8 cellular contexts compared by ENCODE assay signal in genomic region chr19:44748426-44749254, GRCh38. TPM values are rescaled to one million over a fixed set of nuclear protein-coding genes. Genes with fewer than 3 reads are reported as not detected.
DNase-seq lines count a peak whose midpoint lies in the region; ATAC-seq lines count a peak whose summit lies in the region.

TSS of gene BCL3 (plus strand) at chr19:44748708. CDS start at chr19:44748791, 83 bp downstream.

- peak; percentile 22 for ATAC-seq in GM21390 (IDR thresholded peaks at IDR 0.05; ENCODE audit: unreplicated experiment)
- peak; percentile 65 for ATAC-seq in naive thymus-derived CD4-positive, alpha-beta T cell

- H3K27ac Mint-ChIP-seq in naive thymus-derived CD4-positive, alpha-beta T cell = peak within 1 kb of the TSS; percentile 87 to 99 (median 98)

- H3K36me3 Mint-ChIP-seq in naive thymus-derived CD4-positive, alpha-beta T cell = peaks cover 0 to 46% (median 5%) of the 10 kb centered on the region in 5 donors

- H3K4me1 ChIP-seq in BLaER1 (peaks cover 49% of the 10 kb centered on the region), esophagus (ENCODE audit: control insufficient read depth in 2 of 2, insufficient read depth in 2 of 2, low read length in 1 of 2) (peaks cover 0 to 25% of the 10 kb centered on the region in 2 donors), subcutaneous abdominal adipose tissue (ENCODE audit: control insufficient read depth in 5 of 5, insufficient read depth in 5 of 5, low read length in 5 of 5) (peaks cover 20 to 85% (median 73%) of the 10 kb centered on the region in 5 donors)
- peaks cover 33 to 44% of the 10 kb centered on the region in 2 donors for H3K4me1 ChIP-seq in naive thymus-derived CD4-positive, alpha-beta T cell (ENCODE audit: control insufficient read depth in 2 of 2, insufficient read depth in 2 of 2, low read length in 2 of 2)

- H3K9ac ChIP-seq in BLaER1 = peak within 1 kb of the TSS; percentile 93
- peak within 1 kb of the TSS; percentile 90 to 98 (median 95) for H3K9ac ChIP-seq in subcutaneous abdominal adipose tissue (ENCODE audit: low read length in 5 of 5)

- no peaks in the 10 kb centered on the region for H3K27me3 ChIP-seq in BLaER1
- H3K27me3 ChIP-seq in esophagus (ENCODE audit: control insufficient read depth in 1 of 2, insufficient read depth in 2 of 2, low read length in 2 of 2) = no peaks in the 10 kb centered on the region
- H3K27me3 ChIP-seq in naive thymus-derived CD4-positive, alpha-beta T cell (ENCODE audit: control insufficient read depth in 2 of 2, insufficient read depth in 2 of 2, low read length in 2 of 2) = no peaks in the 10 kb centered on the region
- H3K27me3 ChIP-seq in subcutaneous abdominal adipose tissue (ENCODE audit: control insufficient read depth in 5 of 5, insufficient read depth in 4 of 5, low read length in 5 of 5) = no peaks in the 10 kb centered on the region

- 1 to 2% methylated on average over 34 to 86 of the region's 88 CpGs for WGBS in esophagus, 2 donors

- no peaks in the 10 kb centered on the region for H3K9me3 ChIP-seq in BLaER1
- H3K9me3 ChIP-seq in esophagus (ENCODE audit: control insufficient read depth in 2 of 2, insufficient read depth in 1 of 2, low read depth in 1 of 2, low read length in 1 of 2) = no peaks in the 10 kb centered on the region
- no peaks in the 10 kb centered on the region for H3K9me3 ChIP-seq in naive thymus-derived CD4-positive, alpha-beta T cell (ENCODE audit: control insufficient read depth in 2 of 3, low read length in 3 of 3)
- no peaks in the 10 kb centered on the region for H3K9me3 ChIP-seq in subcutaneous abdominal adipose tissue (ENCODE audit: control insufficient read depth in 5 of 5, low read length in 5 of 5)

- peak within 1 kb of the TSS; percentile 91 for H3K4me3 ChIP-seq in BLaER1
- peak within 1 kb of the TSS; percentile 86 to 87 for H3K4me3 ChIP-seq in esophagus (ENCODE audit: low read depth in 1 of 2, low read length in 2 of 2)
- peak within 1 kb of the TSS; percentile 91 for H3K4me3 ChIP-seq in naive thymus-derived CD4-positive, alpha-beta T cell (ENCODE audit: low read length)
- peak within 1 kb of the TSS; percentile 75 to 87 (median 85) for H3K4me3 ChIP-seq in subcutaneous abdominal adipose tissue (ENCODE audit: low read depth in 1 of 5, low read length in 5 of 5)

- DNase-seq in NCI-H146 treated with DMSO at 0.1 percent for 48 hours (lab: John Stamatoyannopoulos, UW; ENCODE audit: unreplicated experiment) (peak; percentile 28), NCI-H2171 treated with DMSO at 0.1 percent for 48 hours (lab: John Stamatoyannopoulos, UW) (no peak)
- DNase-seq in activated CD8-positive, alpha-beta memory T cell treated with anti-CD3 and anti-CD28 coated beads, Interleukin-2, amount 50 U/mL, for 48 hours = peak; percentile 80
- DNase-seq in naive thymus-derived CD4-positive, alpha-beta T cell = peak; percentile 32 to 85 (median 51)

- POLR2A ChIA-PET in naive thymus-derived CD4-positive, alpha-beta T cell (lab: Charles Lee) = interaction anchor here (2.3 kb wide), 1 partner anchor 19 kb away, joined by 7 read pairs; no protein-coding TSS in a partner anchor

- H3K4me3 Mint-ChIP-seq in naive thymus-derived CD4-positive, alpha-beta T cell = peak within 1 kb of the TSS; percentile 91 to 99 (median 94)

- CTCF ChIA-PET in naive thymus-derived CD4-positive, alpha-beta T cell (lab: Charles Lee) = interaction anchor here (2.0 kb wide), 1 partner anchor 25 kb away, joined by 10 read pairs; no protein-coding TSS in a partner anchor

- H3K9me3 Mint-ChIP-seq in naive thymus-derived CD4-positive, alpha-beta T cell = no peaks in the 10 kb centered on the region

- H3K36me3 ChIP-seq in BLaER1 (peaks cover 14% of the 10 kb centered on the region), esophagus (ENCODE audit: control insufficient read depth in 2 of 2, insufficient read depth in 2 of 2, low read length in 1 of 2) (peaks cover 4 to 11% of the 10 kb centered on the region in 2 donors), subcutaneous abdominal adipose tissue (ENCODE audit: control insufficient read depth in 5 of 5, insufficient read depth in 5 of 5, low read length in 5 of 5) (peaks cover 0 to 25% (median 22%) of the 10 kb centered on the region in 5 donors)
- no peaks in the 10 kb centered on the region for H3K36me3 ChIP-seq in naive thymus-derived CD4-positive, alpha-beta T cell (ENCODE audit: control insufficient read depth in 2 of 3, insufficient read depth in 3 of 3, low read length in 3 of 3)

- H4K20me1 ChIP-seq in BLaER1 = peaks cover 18% of the 10 kb centered on the region; the same call in 1 of the 2 replicates

- peak within 1 kb of the TSS; percentile 95 for H3K27ac ChIP-seq in BLaER1
- peak within 1 kb of the TSS; percentile 100 for H3K27ac ChIP-seq in esophagus (ENCODE audit: low read depth in 2 of 2, low read length in 1 of 2)
- H3K27ac ChIP-seq in naive thymus-derived CD4-positive, alpha-beta T cell (ENCODE audit: low read depth, low read length) = peak within 1 kb of the TSS; percentile 97
- H3K27ac ChIP-seq in subcutaneous abdominal adipose tissue (ENCODE audit: low read depth, low read length) = peak within 1 kb of the TSS; percentile 98

- peaks cover 0 to 6% (median 0%) of the 10 kb centered on the region in 5 donors for H3K27me3 Mint-ChIP-seq in naive thymus-derived CD4-positive, alpha-beta T cell

- H3K4me2 ChIP-seq in BLaER1 = peak within 1 kb of the TSS; percentile 99

- intact Hi-C loops in naive thymus-derived CD4-positive, alpha-beta T cell (cut with micrococcal nuclease) = loop anchor here in 1 of 2 donors (1.0 to 5.0 kb wide), 4 partner anchors 22 to 729 kb away; partner anchors contain the start of gene PPP1R37

- H3K4me1 Mint-ChIP-seq in naive thymus-derived CD4-positive, alpha-beta T cell = peaks cover 43 to 66% (median 57%) of the 10 kb centered on the region in 7 donors

RNA-seq across cellular contexts. Expression of gene BCL3, which starts in this region (rescaled TPM):
- polyA plus RNA-seq in esophagus = 100 to 1,000 TPM in 1 of 2 donors, 10 to 100 TPM in 1; 64.5 to 107 TPM
- total RNA-seq in naive thymus-derived CD4-positive, alpha-beta T cell = 100 to 1,000 TPM in 1 of 5 experiments, 10 to 100 TPM in 4; 10.2 to 107 (median 94.2) TPM
- 1 to 10 TPM; 3.3 to 8.9 TPM for polyA plus RNA-seq in naive thymus-derived CD4-positive, alpha-beta T cell

Comparison
In these comparisons a context has a peak if more than half of its experiments do, and no peak if none do; other contexts are left out.
1. RNA of gene BCL3 (polyA plus RNA-seq): 64.5 to 107 TPM in esophagus; 3.3 to 8.9 TPM in naive thymus-derived CD4-positive, alpha-beta T cell; every median in the first group is over 4 times any median in the second.
2. Peak in every context shown above with its lines, with median percentiles within 50 percentile points of each other: H3K27ac ChIP-seq and H3K4me3 ChIP-seq.